In the genomic region with DNA sequence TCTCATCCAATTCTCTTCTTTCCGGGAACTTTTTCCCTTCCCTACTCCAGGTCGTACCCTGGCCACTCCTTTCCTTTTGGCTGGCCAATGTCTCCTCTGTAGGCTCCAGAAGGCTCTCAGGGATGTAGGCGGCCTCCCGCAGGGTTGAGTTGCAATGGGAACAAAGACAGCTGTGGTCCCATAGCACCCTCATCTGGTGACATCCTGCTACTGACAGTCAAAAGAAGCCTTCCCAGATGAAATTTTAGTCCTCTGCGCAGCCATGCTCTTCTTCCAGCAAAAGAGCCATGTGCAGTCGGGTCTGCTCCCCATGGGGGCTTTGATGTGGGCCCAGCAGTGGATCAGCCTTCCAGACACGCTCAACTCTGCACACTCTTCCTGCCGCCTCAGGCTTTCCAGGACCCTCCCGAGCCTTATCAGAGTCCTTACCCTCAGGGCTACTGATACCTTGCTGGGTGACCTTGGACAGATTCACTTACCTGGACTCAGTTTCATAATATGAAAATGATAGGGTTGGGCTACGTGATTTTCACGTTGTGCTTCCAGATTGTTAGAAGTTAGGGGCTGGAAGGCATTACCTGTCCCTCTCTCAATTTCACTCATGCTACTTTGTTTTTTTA, we compare ENCODE assay signal across 8 cellular contexts. TPM values are rescaled to one million over a fixed set of nuclear protein-coding genes. Genes with fewer than 3 reads are reported as not detected.
DNase-seq lines count a peak whose midpoint lies in the region; ATAC-seq and TF ChIP-seq lines count a peak whose summit lies in the region.

No MANE protein-coding gene starts in this region.

- no peak overlapping the region for H3K4me3 ChIP-seq in AG10803 (ENCODE audit: low read length)
- H3K4me3 ChIP-seq in foreskin fibroblast (ENCODE audit: low read depth in 1 of 2, low read length in 2 of 2), result no peak overlapping the region
- H3K4me3 ChIP-seq in lower leg skin (ENCODE audit: low read depth, poor library complexity, severe bottlenecking), result no peak overlapping the region

- peak; percentile 79 for TF ChIP-seq CTCF in AG10803 (conservative IDR thresholded peaks at IDR 0.05; ENCODE audit: low read length)
- TF ChIP-seq CTCF in GM12873 (IDR thresholded peaks at IDR 0.05; ENCODE audit: insufficient read depth, low read depth, low read length, missing control alignments), result peak; percentile 82
- TF ChIP-seq CTCF in foreskin fibroblast (IDR thresholded peaks at IDR 0.05; ENCODE audit: low read depth, low read length), result peak; percentile 75
- TF ChIP-seq CTCF in lower leg skin (IDR thresholded peaks at IDR 0.05), result no peak

- intact Hi-C loops in lower leg skin (cut with DNase I; ENCODE audit: low total_unique reads), result no loop called here

- no peak overlapping the region for H3K4me3 Mint-ChIP-seq in activated T-cell treated with anti-CD3 and anti-CD28 coated beads, Interleukin-2, amount 50 U/mL, for 4 hours

- peaks cover 4% of the 10 kb centered on the region for H3K36me3 Mint-ChIP-seq in activated T-cell treated with anti-CD3 and anti-CD28 coated beads, Interleukin-2, amount 50 U/mL, for 4 hours (ENCODE audit: insufficient read depth)

- H3K4me1 Mint-ChIP-seq in activated T-cell treated with anti-CD3 and anti-CD28 coated beads, Interleukin-2, amount 50 U/mL, for 4 hours (ENCODE audit: low read depth), result peaks cover 2% of the 10 kb centered on the region

- no peaks in the 10 kb centered on the region for H3K9me3 Mint-ChIP-seq in activated T-cell treated with anti-CD3 and anti-CD28 coated beads, Interleukin-2, amount 50 U/mL, for 4 hours

- TF ChIP-seq POLR2A in lower leg skin (IDR thresholded peaks at IDR 0.05), result no peak

- ATAC-seq in activated T-cell treated with anti-CD3 and anti-CD28 coated beads, Interleukin-2, amount 50 U/mL, for 4 hours, result no peak

- DNase-seq in AG10803 (ENCODE audit: low read depth) (peak; percentile 58), NCI-H460 (ENCODE audit: extremely low read depth, low read depth) (peak; percentile 62), foreskin fibroblast (peak; percentile 47 to 82), pons (ENCODE audit: low spot score) (peak; percentile 80), lower leg skin (ENCODE audit: low spot score in 2 of 2) (no peak), NK-92 (lab: John Stamatoyannopoulos, UW; ENCODE audit: unreplicated experiment) (no peak)
- peak; percentile 23 for DNase-seq in activated T-cell treated with anti-CD3 and anti-CD28 coated beads, Interleukin-2, amount 50 U/mL, for 4 hours

- WGBS in lower leg skin, 2 donors, result 44 to 51% methylated on average over 11 of the region's 11 CpGs

- H3K27me3 Mint-ChIP-seq in activated T-cell treated with anti-CD3 and anti-CD28 coated beads, Interleukin-2, amount 50 U/mL, for 4 hours (ENCODE audit: low read depth), result no peaks in the 10 kb centered on the region

RNA-seq across cellular contexts. Expression of gene CELA1, which starts 5.5 kb away (rescaled TPM):
- not detected in 2 replicates for total RNA-seq in NCI-H460 (2014; rRNA removed; shearing (Covaris generic))
- not detected in 2 replicates for polyA plus RNA-seq in NCI-H460 (2014; cell fraction: nucleus; rRNA removed)
- total RNA-seq in activated T-cell treated with anti-CD3 and anti-CD28 coated beads, Interleukin-2, amount 50 U/mL, for 4 hours, result not detected
- not detected for total RNA-seq in lower leg skin

RNA-seq across cellular contexts. Expression of gene BIN2, which starts 28.0 kb away (rescaled TPM):
- total RNA-seq in NCI-H460 (2014; rRNA removed; shearing (Covaris generic)), result not detected in 2 replicates
- not detected in 2 replicates for polyA plus RNA-seq in NCI-H460 (2014; cell fraction: nucleus; rRNA removed)
- total RNA-seq in activated T-cell treated with anti-CD3 and anti-CD28 coated beads, Interleukin-2, amount 50 U/mL, for 4 hours, result 10 to 100 TPM; 14.7 to 20.9 (median 16.4) TPM
- 1 to 10 TPM in 1 of 4 donors, under 1 TPM in 3; 0.38 to 2.4 (median 0.94) TPM for total RNA-seq in lower leg skin

RNA-seq across cellular contexts. Expression of gene GALNT6, which starts 39.2 kb away (rescaled TPM):
- not detected in 2 replicates for total RNA-seq in NCI-H460 (2014; rRNA removed; shearing (Covaris generic))
- 0.11 and 0.15 TPM in 2 replicates for polyA plus RNA-seq in NCI-H460 (2014; cell fraction: nucleus; rRNA removed)
- 10 to 100 TPM; 10.8 to 16.9 (median 11.9) TPM for total RNA-seq in activated T-cell treated with anti-CD3 and anti-CD28 coated beads, Interleukin-2, amount 50 U/mL, for 4 hours
- 10 to 100 TPM in 1 of 4 donors, 1 to 10 TPM in 3; 1.3 to 16.4 (median 4.7) TPM for total RNA-seq in lower leg skin

Comparison
In these comparisons a context has a peak if more than half of its experiments do, and no peak if none do; other contexts are left out.
1. DNase-seq: peak in AG10803 (single experiment), NCI-H460 (single experiment), activated T-cell treated with anti-CD3 and anti-CD28 coated beads, Interleukin-2, amount 50 U/mL, for 4 hours (single experiment), foreskin fibroblast (2 of 2) and pons (single experiment); none in lower leg skin (0 of 2) and NK-92 (single experiment).
2. CTCF ChIP-seq: peak in AG10803 (single experiment), GM12873 (single experiment) and foreskin fibroblast (single experiment); none in lower leg skin (0 of 3).
3. RNA of gene BIN2, which starts 28.0 kb away (total RNA-seq): 14.7 to 20.9 TPM in activated T-cell treated with anti-CD3 and anti-CD28 coated beads, Interleukin-2, amount 50 U/mL, for 4 hours; 0.38 to 2.4 TPM in lower leg skin and not detected in NCI-H460; every median in the first group is over 4 times any median in the second.